In genomic region chr7:102286237-102287081, GRCh38 we compare ENCODE assay signal across 8 cellular contexts. TPM values are rescaled to one million over a fixed set of nuclear protein-coding genes. Genes with fewer than 3 reads are reported as not detected.
A peak's percentile ranks its signal among the peaks of the same experiment; 100 is the strongest.
DNase-seq lines count a peak whose midpoint lies in the region; ATAC-seq, FAIRE-seq and TF ChIP-seq lines count a peak whose summit lies in the region.

SH2B2 (plus strand) TSS chr7:102286868; CDS start chr7:102300551, 13,683 bp downstream.

- H3K79me2 ChIP-seq in ACC112 (ENCODE audit: control insufficient read depth, insufficient read depth, low read length, unreplicated experiment) (no peaks in the 10 kb centered on the region), KMS-11 (ENCODE audit: insufficient read depth, low read depth) (peaks cover 41% of the 10 kb centered on the region), SU-DHL-6 (ENCODE audit: insufficient read depth, low read length) (peaks cover 34% of the 10 kb centered on the region)

- peaks cover 45% of the 10 kb centered on the region for H3F3A ChIP-seq in SU-DHL-6 (ENCODE audit: insufficient read depth)

- intact Hi-C loops in sigmoid colon (cut with DNase I): loop anchor here (5.0 kb wide), 1 partner anchor 76 kb away; no protein-coding TSS in a partner anchor

- TF ChIP-seq POLR2A in GM12892 (IDR thresholded peaks at IDR 0.05; ENCODE audit: low read depth, low read length) (peak; percentile 53; the same call in 1 of the 2 replicates), sigmoid colon (IDR thresholded peaks at IDR 0.05) (peak in 1 of 2 donors; percentile 28)

- H3K9ac ChIP-seq in KMS-11: peak within 1 kb of the TSS; percentile 62; the same call in 1 of the 2 replicates
- H3K9ac ChIP-seq in SU-DHL-6 (ENCODE audit: low read length): peak within 1 kb of the TSS; percentile 81

- TF ChIP-seq CTCF in KMS-11 (conservative IDR thresholded peaks at IDR 0.05; ENCODE audit: low read depth, low read length): no peak
- TF ChIP-seq CTCF in SU-DHL-6 (IDR thresholded peaks at IDR 0.05; ENCODE audit: insufficient read depth, low read length, poor library complexity, severe bottlenecking): peak; percentile 5
- TF ChIP-seq CTCF in brain microvascular endothelial cell (IDR thresholded peaks at IDR 0.05; ENCODE audit: low read depth, low read length, missing control alignments): no peak
- peak in 1 of 4 experiments; percentile 10 for TF ChIP-seq CTCF in sigmoid colon (IDR thresholded peaks at IDR 0.05)

- peak; percentile 77 for FAIRE-seq in GM12892 (lab: Jason Lieb, UNC)

- no peaks in the 10 kb centered on the region for H4K20me1 ChIP-seq in KMS-11 (ENCODE audit: insufficient read depth)
- no peaks in the 10 kb centered on the region for H4K20me1 ChIP-seq in SU-DHL-6 (ENCODE audit: low read depth, low read length)

- H3K4me2 ChIP-seq in KMS-11 (peak within 1 kb of the TSS; percentile 100), SU-DHL-6 (ENCODE audit: low read depth, low read length, poor library complexity, severe bottlenecking) (peak within 1 kb of the TSS; percentile 88)

- H3K27ac ChIP-seq in ACC112 (ENCODE audit: low read depth, low read length) (peak within 1 kb of the TSS; percentile 53; the same call in 1 of the 2 replicates), KMS-11 (peak within 1 kb of the TSS; percentile 30), SU-DHL-6 (ENCODE audit: low read depth, low read length) (peak within 1 kb of the TSS; percentile 93), brain microvascular endothelial cell (no peak within 1 kb of the TSS), sigmoid colon (peak within 1 kb of the TSS; percentile 82 to 83 (median 82))

- H3K9me3 ChIP-seq in SU-DHL-6 (ENCODE audit: insufficient read depth, low read length) (no peaks in the 10 kb centered on the region), iPS-18c (ENCODE audit: control insufficient read depth, insufficient read depth, low read length) (peaks cover 2% of the 10 kb centered on the region), sigmoid colon (no peaks in the 10 kb centered on the region)

- H3K4me1 ChIP-seq in ACC112 (ENCODE audit: control insufficient read depth, insufficient read depth, low read length, unreplicated experiment): peaks cover 4% of the 10 kb centered on the region
- H3K4me1 ChIP-seq in KMS-11 (ENCODE audit: low read depth, poor library complexity, severe bottlenecking): peaks cover 42% of the 10 kb centered on the region
- H3K4me1 ChIP-seq in sigmoid colon: peaks cover 0 to 40% (median 27%) of the 10 kb centered on the region in 4 donors

- peak within 1 kb of the TSS; percentile 96 for H2AFZ ChIP-seq in ACC112 (ENCODE audit: low read length, unreplicated experiment)
- H2AFZ ChIP-seq in KMS-11 (ENCODE audit: low read depth): peak within 1 kb of the TSS; percentile 94
- H2AFZ ChIP-seq in SU-DHL-6 (ENCODE audit: low read depth, low read length, severe bottlenecking): no peak within 1 kb of the TSS

- H3K4me3 ChIP-seq in ACC112 (ENCODE audit: low read depth, low read length) (peak within 1 kb of the TSS; percentile 98), KMS-11 (IDR thresholded peaks at IDR 0.05; ENCODE audit: insufficient read depth, low read depth, low read length) (no peak within 1 kb of the TSS), SU-DHL-6 (ENCODE audit: insufficient read depth, low read length, poor library complexity, severe bottlenecking) (peak within 1 kb of the TSS; percentile 71), brain microvascular endothelial cell (ENCODE audit: low read depth, low read length) (peak within 1 kb of the TSS; percentile 59), iPS-18c (ENCODE audit: insufficient read depth, low read depth, low read length) (peak within 1 kb of the TSS; percentile 87), sigmoid colon (peak within 1 kb of the TSS; percentile 57 to 87 (median 82))

- no peak for ATAC-seq in GM19467 (IDR thresholded peaks at IDR 0.05; ENCODE audit: unreplicated experiment)

- DNase-seq in GM12892 (ENCODE audit: insufficient read length) (no peak), brain microvascular endothelial cell (peak; percentile 27), sigmoid colon (peak; percentile 92)

- H3K36me3 ChIP-seq in ACC112 (ENCODE audit: insufficient read depth, low read length) (no peaks in the 10 kb centered on the region), KMS-11 (ENCODE audit: insufficient read depth) (no peaks in the 10 kb centered on the region), SU-DHL-6 (ENCODE audit: low read length) (no peaks in the 10 kb centered on the region), brain microvascular endothelial cell (replicated peaks) (no peaks in the 10 kb centered on the region), sigmoid colon (no peaks in the 10 kb centered on the region)

- WGBS in sigmoid colon, 2 donors: 0 to 1% methylated on average over 114 of the region's 114 CpGs

- in situ Hi-C loops in brain microvascular endothelial cell (cut with HindIII; ENCODE audit: low pct_ligation_motif_present, low sequenced_read_pairs): loop anchor here (10.0 kb wide), 1 partner anchor 108 kb away; the partner anchor contains the start of gene PRKRIP1

- TF ChIP-seq EP300 in sigmoid colon (IDR thresholded peaks at IDR 0.05): no peak

- H3K27me3 ChIP-seq in ACC112 (ENCODE audit: insufficient read depth, low read length) (no peaks in the 10 kb centered on the region), KMS-11 (ENCODE audit: insufficient read depth, low read depth) (no peaks in the 10 kb centered on the region), SU-DHL-6 (ENCODE audit: low read length) (no peaks in the 10 kb centered on the region), brain microvascular endothelial cell (replicated peaks) (no peaks in the 10 kb centered on the region), sigmoid colon (peaks cover 0 to 5% (median 0%) of the 10 kb centered on the region in 3 donors)

- H3K9me2 ChIP-seq in SU-DHL-6 (replicated peaks; ENCODE audit: insufficient read depth, low read length): no peaks in the 10 kb centered on the region

RNA-seq across cellular contexts. Expression of gene SH2B2, which starts in this region (rescaled TPM):
- 8.3 TPM for polyA plus RNA-seq in GM12892 (2012; ENCODE audit: missing spikeins)
- total RNA-seq in sigmoid colon: 10 to 100 TPM in 1 of 4 donors, 1 to 10 TPM in 3; 1.1 to 10.5 (median 5.5) TPM
- polyA plus RNA-seq in sigmoid colon: 1 to 10 TPM in 1 of 3 donors, not detected in 2; 4.6 TPM
